In the genomic region with DNA sequence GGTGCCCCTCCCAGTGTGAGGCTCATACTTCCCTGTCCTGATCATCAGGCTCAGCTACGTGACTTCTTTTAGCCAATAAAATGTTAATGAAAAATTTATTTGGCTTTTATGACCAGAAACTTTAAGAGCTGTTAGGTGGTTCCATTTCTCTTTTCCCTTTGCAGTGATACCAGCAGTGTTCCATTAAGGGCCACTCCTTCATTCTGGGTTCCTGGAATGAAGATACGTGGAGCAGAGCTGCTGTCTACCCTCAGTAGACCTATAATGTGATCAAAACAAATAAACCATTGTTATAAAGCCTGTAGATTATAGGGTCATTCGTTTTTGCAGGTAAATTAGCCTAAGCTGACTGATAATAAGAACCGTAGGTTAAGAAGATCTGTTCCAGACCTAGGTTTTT, we compare ENCODE assay signal across 11 cellular contexts.
"Had no signal": no experiment of that assay in that cellular context is flagged by ENCODE, and none has a peak within 500 bp of the region (broad histone marks: within the 10 kb centered on the region; RNA-seq: fewer than 3 reads in every experiment).

No MANE protein-coding gene starts in this region.

- H3K9me3 ChIP-seq: HAP-1 had no signal

- H3K36me3 ChIP-seq: HAP-1 had no signal

- DNase-seq: GM23248, GOT3, H7, H9, HCEC 1CT, HFFc6 had no signal

- H3K4me3 ChIP-seq: GM23248, GM23338, HAP-1 had no signal

- H3K9ac ChIP-seq: GM23248 had no signal

- H3K4me2 ChIP-seq: GM23338 had no signal

- H2AFZ ChIP-seq: GM23248, GM23338 had no signal

- FAIRE-seq: H1, H54 had no signal

- H3K27ac ChIP-seq: GM23248 had no signal

- ATAC-seq: GM23338, HCT116 had no signal
